ENCODE assay signal across 10 cellular contexts in genomic region chr1:207925210-207925609, GRCh38. TPM values are rescaled to one million over a fixed set of nuclear protein-coding genes. Genes with fewer than 3 reads are reported as not detected.
A peak's percentile ranks its signal among the peaks of the same experiment; 100 is the strongest.
DNase-seq lines count a peak whose midpoint lies in the region; ATAC-seq, FAIRE-seq and TF ChIP-seq lines count a peak whose summit lies in the region.
"Had no signal": no experiment of that assay in that cellular context is flagged by ENCODE, and none has a peak within 500 bp of the region (broad histone marks: within the 10 kb centered on the region; RNA-seq: fewer than 3 reads in every experiment).

No MANE protein-coding gene starts in this region.

- H3K36me3 ChIP-seq in BLaER1, result no peaks in the 10 kb centered on the region
- no peaks in the 10 kb centered on the region for H3K36me3 ChIP-seq in MG63

- H3K9me3 ChIP-seq in BLaER1 (peaks cover 7% of the 10 kb centered on the region), MG63 (no peaks in the 10 kb centered on the region)

- no peak overlapping the region for H3K9ac ChIP-seq in BLaER1

- DNase-seq in MG63, result peak; percentile 62
- DNase-seq in epidermal melanocyte (ENCODE audit: insufficient read length, low spot score), result peak; percentile 41
- peak; percentile 79 for DNase-seq in myocyte (ENCODE audit: low read depth)
- DNase-seq in H54 (ENCODE audit: insufficient read length, low spot score), result no peak
- DNase-seq in AG08396 (ENCODE audit: low spot score), result no peak
- DNase-seq: activated CD4-positive, alpha-beta T cell treated with anti-CD3 and anti-CD28 coated beads for 48 hours; DMS79 treated with DMSO at 0.1 percent for 48 hours had no signal

- H3K4me3 ChIP-seq in BLaER1 (no peak overlapping the region), MG63 (no peak overlapping the region)

- peak overlapping the region; percentile 87; the same call in 1 of the 2 replicates for H3K4me2 ChIP-seq in BLaER1

- peaks cover 51% of the 10 kb centered on the region for H3K4me1 ChIP-seq in BLaER1

- no peaks in the 10 kb centered on the region for H4K20me1 ChIP-seq in BLaER1

- no peak for FAIRE-seq in H54 (lab: Jason Lieb, UNC)

- no peak for TF ChIP-seq POLR2A in H54 (IDR thresholded peaks at IDR 0.05; ENCODE audit: low read depth, low read length)

- H3K27me3 ChIP-seq in BLaER1, result no peaks in the 10 kb centered on the region; the same call in 1 of the 2 replicates
- no peaks in the 10 kb centered on the region for H3K27me3 ChIP-seq in MG63

- ATAC-seq in HG03095 (IDR thresholded peaks at IDR 0.05; ENCODE audit: unreplicated experiment) (no peak), GM18520 (IDR thresholded peaks at IDR 0.05; ENCODE audit: unreplicated experiment) (no peak)

- H3K27ac ChIP-seq in BLaER1, result no peak overlapping the region

RNA-seq across cellular contexts. Expression of gene CD34, which starts 14.3 kb away (rescaled TPM):
- total RNA-seq in MG63 (2014; rRNA removed; shearing (Covaris generic); ENCODE audit: low replicate concordance), result 0.53 TPM in 1 of 2 replicates, not detected in the other
- 4.3 and 7.9 TPM in 2 replicates for total RNA-seq in myocyte
- 10.5 TPM for polyA plus RNA-seq in myocyte (2012)

Comparison
In these comparisons a context has a peak if more than half of its experiments do, and no peak if none do; other contexts are left out.
1. DNase-seq: peak in MG63 (single experiment), epidermal melanocyte (single experiment) and myocyte (single experiment); none in H54 (single experiment) and AG08396 (single experiment).